In genomic region chr11:61954106-61955030, GRCh38 we compare ENCODE assay signal across 1 cellular context.
TF ChIP-seq lines count a peak whose summit lies in the region.

No MANE protein-coding gene starts in this region.

TF ChIP-seq in HepG2, 621 proteins besides CTCF, POLR2A, EP300 and RAD21 (continued from another document):
- TF ChIP-seq, protein P1, sequence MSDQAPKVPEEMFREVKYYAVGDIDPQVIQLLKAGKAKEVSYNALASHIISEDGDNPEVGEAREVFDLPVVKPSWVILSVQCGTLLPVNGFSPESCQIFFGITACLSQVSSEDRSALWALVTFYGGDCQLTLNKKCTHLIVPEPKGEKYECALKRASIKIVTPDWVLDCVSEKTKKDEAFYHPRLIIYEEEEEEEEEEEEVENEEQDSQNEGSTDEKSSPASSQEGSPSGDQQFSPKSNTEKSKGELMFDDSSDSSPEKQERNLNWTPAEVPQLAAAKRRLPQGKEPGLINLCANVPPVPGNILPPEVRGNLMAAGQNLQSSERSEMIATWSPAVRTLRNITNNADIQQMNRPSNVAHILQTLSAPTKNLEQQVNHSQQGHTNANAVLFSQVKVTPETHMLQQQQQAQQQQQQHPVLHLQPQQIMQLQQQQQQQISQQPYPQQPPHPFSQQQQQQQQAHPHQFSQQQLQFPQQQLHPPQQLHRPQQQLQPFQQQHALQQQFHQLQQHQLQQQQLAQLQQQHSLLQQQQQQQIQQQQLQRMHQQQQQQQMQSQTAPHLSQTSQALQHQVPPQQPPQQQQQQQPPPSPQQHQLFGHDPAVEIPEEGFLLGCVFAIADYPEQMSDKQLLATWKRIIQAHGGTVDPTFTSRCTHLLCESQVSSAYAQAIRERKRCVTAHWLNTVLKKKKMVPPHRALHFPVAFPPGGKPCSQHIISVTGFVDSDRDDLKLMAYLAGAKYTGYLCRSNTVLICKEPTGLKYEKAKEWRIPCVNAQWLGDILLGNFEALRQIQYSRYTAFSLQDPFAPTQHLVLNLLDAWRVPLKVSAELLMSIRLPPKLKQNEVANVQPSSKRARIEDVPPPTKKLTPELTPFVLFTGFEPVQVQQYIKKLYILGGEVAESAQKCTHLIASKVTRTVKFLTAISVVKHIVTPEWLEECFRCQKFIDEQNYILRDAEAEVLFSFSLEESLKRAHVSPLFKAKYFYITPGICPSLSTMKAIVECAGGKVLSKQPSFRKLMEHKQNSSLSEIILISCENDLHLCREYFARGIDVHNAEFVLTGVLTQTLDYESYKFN (CRISPR knock-in tag; conservative IDR thresholded peaks at IDR 0.05): no peak
- TF ChIP-seq ATRX (CRISPR knock-in tag; IDR thresholded peaks at IDR 0.05; ENCODE audit: borderline replicate concordance) (no peak), TGIF2 (CRISPR knock-in tag; IDR thresholded peaks at IDR 0.05) (peak; percentile 29; the same call in 1 of the 2 replicates), ZNF513 (CRISPR knock-in tag; conservative IDR thresholded peaks at IDR 0.05) (no peak), SOX6 (IDR thresholded peaks at IDR 0.05) (no peak), SOX6 (CRISPR knock-in tag; IDR thresholded peaks at IDR 0.05) (peak; percentile 38), ZBTB7B (CRISPR knock-in tag; IDR thresholded peaks at IDR 0.05) (no peak), FOXK2 (IDR thresholded peaks at IDR 0.05) (no peak), SMAD9 (CRISPR knock-in tag; IDR thresholded peaks at IDR 0.05) (0 out of 2 replicates have a peak, but pooled peaks have one; percentile 59), NKX3-1 (CRISPR knock-in tag; IDR thresholded peaks at IDR 0.05) (no peak), SMC3 (IDR thresholded peaks at IDR 0.05; ENCODE audit: low read length) (peak; percentile 71; the same call in 1 of the 2 replicates), ZNF121 (CRISPR knock-in tag; IDR thresholded peaks at IDR 0.05) (peak; percentile 79), ZNF580 (CRISPR knock-in tag; IDR thresholded peaks at IDR 0.05; ENCODE audit: borderline replicate concordance, low read depth) (no peak), TEAD3 (CRISPR knock-in tag; optimal IDR thresholded peaks at IDR 0.05; ENCODE audit: borderline replicate concordance) (peak; percentile 45)
- TF ChIP-seq, protein P2, sequence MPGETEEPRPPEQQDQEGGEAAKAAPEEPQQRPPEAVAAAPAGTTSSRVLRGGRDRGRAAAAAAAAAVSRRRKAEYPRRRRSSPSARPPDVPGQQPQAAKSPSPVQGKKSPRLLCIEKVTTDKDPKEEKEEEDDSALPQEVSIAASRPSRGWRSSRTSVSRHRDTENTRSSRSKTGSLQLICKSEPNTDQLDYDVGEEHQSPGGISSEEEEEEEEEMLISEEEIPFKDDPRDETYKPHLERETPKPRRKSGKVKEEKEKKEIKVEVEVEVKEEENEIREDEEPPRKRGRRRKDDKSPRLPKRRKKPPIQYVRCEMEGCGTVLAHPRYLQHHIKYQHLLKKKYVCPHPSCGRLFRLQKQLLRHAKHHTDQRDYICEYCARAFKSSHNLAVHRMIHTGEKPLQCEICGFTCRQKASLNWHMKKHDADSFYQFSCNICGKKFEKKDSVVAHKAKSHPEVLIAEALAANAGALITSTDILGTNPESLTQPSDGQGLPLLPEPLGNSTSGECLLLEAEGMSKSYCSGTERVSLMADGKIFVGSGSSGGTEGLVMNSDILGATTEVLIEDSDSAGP (CRISPR knock-in tag; IDR thresholded peaks at IDR 0.05; ENCODE audit: borderline replicate concordance): peak; percentile 25; the same call in 1 of the 2 replicates
- TF ChIP-seq, protein P3, sequence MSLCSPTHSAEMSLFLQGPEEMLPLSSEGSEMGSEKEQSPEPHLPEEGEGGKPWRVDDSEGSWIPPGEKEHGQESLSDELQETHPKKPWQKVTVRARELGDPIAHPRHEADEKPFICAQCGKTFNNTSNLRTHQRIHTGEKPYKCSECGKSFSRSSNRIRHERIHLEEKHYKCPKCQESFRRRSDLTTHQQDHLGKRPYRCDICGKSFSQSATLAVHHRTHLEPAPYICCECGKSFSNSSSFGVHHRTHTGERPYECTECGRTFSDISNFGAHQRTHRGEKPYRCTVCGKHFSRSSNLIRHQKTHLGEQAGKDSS (CRISPR knock-in tag; IDR thresholded peaks at IDR 0.05; ENCODE audit: borderline replicate concordance, low read depth): 0 out of 2 replicates have a peak, but pooled peaks have one; percentile 8
- TF ChIP-seq, protein P4, sequence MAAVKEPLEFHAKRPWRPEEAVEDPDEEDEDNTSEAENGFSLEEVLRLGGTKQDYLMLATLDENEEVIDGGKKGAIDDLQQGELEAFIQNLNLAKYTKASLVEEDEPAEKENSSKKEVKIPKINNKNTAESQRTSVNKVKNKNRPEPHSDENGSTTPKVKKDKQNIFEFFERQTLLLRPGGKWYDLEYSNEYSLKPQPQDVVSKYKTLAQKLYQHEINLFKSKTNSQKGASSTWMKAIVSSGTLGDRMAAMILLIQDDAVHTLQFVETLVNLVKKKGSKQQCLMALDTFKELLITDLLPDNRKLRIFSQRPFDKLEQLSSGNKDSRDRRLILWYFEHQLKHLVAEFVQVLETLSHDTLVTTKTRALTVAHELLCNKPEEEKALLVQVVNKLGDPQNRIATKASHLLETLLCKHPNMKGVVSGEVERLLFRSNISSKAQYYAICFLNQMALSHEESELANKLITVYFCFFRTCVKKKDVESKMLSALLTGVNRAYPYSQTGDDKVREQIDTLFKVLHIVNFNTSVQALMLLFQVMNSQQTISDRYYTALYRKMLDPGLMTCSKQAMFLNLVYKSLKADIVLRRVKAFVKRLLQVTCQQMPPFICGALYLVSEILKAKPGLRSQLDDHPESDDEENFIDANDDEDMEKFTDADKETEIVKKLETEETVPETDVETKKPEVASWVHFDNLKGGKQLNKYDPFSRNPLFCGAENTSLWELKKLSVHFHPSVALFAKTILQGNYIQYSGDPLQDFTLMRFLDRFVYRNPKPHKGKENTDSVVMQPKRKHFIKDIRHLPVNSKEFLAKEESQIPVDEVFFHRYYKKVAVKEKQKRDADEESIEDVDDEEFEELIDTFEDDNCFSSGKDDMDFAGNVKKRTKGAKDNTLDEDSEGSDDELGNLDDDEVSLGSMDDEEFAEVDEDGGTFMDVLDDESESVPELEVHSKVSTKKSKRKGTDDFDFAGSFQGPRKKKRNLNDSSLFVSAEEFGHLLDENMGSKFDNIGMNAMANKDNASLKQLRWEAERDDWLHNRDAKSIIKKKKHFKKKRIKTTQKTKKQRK (IDR thresholded peaks at IDR 0.05; ENCODE audit: low read length): no peak
- TF ChIP-seq, protein P5, sequence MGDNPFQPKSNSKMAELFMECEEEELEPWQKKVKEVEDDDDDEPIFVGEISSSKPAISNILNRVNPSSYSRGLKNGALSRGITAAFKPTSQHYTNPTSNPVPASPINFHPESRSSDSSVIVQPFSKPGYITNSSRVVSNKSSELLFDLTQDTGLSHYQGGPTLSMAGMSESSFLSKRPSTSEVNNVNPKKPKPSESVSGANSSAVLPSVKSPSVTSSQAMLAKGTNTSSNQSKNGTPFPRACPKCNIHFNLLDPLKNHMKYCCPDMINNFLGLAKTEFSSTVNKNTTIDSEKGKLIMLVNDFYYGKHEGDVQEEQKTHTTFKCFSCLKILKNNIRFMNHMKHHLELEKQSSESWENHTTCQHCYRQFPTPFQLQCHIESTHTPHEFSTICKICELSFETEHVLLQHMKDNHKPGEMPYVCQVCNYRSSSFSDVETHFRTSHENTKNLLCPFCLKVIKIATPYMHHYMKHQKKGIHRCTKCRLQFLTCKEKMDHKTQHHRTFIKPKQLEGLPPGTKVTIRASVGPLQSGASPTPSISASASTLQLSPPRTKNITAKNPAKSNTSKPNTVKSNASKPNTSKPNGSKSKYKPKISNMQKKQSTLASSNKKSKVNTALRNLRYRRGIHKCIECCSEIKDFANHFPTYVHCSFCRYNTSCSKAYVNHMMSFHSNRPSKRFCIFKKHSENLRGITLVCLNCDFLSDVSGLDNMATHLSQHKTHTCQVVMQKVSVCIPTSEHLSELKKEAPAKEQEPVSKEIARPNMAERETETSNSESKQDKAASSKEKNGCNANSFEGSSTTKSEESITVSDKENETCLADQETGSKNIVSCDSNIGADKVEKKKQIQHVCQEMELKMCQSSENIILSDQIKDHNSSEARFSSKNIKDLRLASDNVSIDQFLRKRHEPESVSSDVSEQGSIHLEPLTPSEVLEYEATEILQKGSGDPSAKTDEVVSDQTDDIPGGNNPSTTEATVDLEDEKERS (CRISPR knock-in tag; IDR thresholded peaks at IDR 0.05): no peak
- TF ChIP-seq, protein P6, sequence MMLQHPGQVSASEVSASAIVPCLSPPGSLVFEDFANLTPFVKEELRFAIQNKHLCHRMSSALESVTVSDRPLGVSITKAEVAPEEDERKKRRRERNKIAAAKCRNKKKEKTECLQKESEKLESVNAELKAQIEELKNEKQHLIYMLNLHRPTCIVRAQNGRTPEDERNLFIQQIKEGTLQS (CRISPR knock-in tag; IDR thresholded peaks at IDR 0.05): no peak
- TF ChIP-seq, protein P7, sequence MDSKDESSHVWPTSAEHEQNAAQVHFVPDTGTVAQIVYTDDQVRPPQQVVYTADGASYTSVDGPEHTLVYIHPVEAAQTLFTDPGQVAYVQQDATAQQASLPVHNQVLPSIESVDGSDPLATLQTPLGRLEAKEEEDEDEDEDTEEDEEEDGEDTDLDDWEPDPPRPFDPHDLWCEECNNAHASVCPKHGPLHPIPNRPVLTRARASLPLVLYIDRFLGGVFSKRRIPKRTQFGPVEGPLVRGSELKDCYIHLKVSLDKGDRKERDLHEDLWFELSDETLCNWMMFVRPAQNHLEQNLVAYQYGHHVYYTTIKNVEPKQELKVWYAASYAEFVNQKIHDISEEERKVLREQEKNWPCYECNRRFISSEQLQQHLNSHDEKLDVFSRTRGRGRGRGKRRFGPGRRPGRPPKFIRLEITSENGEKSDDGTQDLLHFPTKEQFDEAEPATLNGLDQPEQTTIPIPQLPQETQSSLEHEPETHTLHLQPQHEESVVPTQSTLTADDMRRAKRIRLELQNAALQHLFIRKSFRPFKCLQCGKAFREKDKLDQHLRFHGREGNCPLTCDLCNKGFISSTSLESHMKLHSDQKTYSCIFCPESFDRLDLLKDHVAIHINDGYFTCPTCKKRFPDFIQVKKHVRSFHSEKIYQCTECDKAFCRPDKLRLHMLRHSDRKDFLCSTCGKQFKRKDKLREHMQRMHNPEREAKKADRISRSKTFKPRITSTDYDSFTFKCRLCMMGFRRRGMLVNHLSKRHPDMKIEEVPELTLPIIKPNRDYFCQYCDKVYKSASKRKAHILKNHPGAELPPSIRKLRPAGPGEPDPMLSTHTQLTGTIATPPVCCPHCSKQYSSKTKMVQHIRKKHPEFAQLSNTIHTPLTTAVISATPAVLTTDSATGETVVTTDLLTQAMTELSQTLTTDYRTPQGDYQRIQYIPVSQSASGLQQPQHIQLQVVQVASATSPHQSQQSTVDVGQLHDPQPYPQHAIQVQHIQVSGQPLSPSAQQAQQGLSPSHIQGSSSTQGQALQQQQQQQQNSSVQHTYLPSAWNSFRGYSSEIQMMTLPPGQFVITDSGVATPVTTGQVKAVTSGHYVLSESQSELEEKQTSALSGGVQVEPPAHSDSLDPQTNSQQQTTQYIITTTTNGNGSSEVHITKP (CRISPR knock-in tag; IDR thresholded peaks at IDR 0.05; ENCODE audit: low read depth): no peak
- TF ChIP-seq, protein P8, sequence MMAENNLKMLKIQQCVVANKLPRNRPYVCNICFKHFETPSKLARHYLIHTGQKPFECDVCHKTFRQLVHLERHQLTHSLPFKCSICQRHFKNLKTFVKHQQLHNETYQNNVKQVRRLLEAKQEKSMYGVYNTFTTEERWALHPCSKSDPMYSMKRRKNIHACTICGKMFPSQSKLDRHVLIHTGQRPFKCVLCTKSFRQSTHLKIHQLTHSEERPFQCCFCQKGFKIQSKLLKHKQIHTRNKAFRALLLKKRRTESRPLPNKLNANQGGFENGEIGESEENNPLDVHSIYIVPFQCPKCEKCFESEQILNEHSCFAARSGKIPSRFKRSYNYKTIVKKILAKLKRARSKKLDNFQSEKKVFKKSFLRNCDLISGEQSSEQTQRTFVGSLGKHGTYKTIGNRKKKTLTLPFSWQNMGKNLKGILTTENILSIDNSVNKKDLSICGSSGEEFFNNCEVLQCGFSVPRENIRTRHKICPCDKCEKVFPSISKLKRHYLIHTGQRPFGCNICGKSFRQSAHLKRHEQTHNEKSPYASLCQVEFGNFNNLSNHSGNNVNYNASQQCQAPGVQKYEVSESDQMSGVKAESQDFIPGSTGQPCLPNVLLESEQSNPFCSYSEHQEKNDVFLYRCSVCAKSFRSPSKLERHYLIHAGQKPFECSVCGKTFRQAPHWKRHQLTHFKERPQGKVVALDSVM (CRISPR knock-in tag; IDR thresholded peaks at IDR 0.05): peak; percentile 94
